In genomic region chr3:10142707-10143560, GRCh38 we compare ENCODE assay signal across 9 cellular contexts. TPM values are rescaled to one million over a fixed set of nuclear protein-coding genes. Genes with fewer than 3 reads are reported as not detected.
DNase-seq lines count a peak whose midpoint lies in the region; ATAC-seq and TF ChIP-seq lines count a peak whose summit lies in the region.
"Had no signal": no experiment of that assay in that cellular context is flagged by ENCODE, and none has a peak within 500 bp of the region (broad histone marks: within the 10 kb centered on the region; RNA-seq: fewer than 3 reads in every experiment).

No MANE protein-coding gene starts in this region.

- H3K27ac ChIP-seq in testis (no peak overlapping the region), aorta (ENCODE audit: low read depth in 1 of 2, low read length in 2 of 2) (no peak overlapping the region)

- POLR2A ChIA-PET in activated naive CD8-positive, alpha-beta T cell treated with anti-CD3 and anti-CD28 coated beads, Interleukin-2, amount 10 ng/mL, durations not matched to agents 7 days and 5 days (lab: Charles Lee), result interaction anchor here (0.7 to 1.9 kb wide), 6 partner anchors 43 to 191 kb away, joined by 3 to 12 read pairs (median 6); partner anchors contain the start of gene TATDN2

- no peak for TF ChIP-seq POLR2A in testis (IDR thresholded peaks at IDR 0.05)

- H3K9me3 ChIP-seq in testis (no peaks in the 10 kb centered on the region), aorta (ENCODE audit: control insufficient read depth, low read length) (no peaks in the 10 kb centered on the region)

- peak overlapping the region; percentile 73 to 85 for H3K4me3 ChIP-seq in testis
- peak overlapping the region in 1 of 2 donors; percentile 3 for H3K4me3 ChIP-seq in aorta (ENCODE audit: low read length in 2 of 2)

- in situ Hi-C loops in Caki2 (cut with HindIII; ENCODE audit: low pct_unique_long_range_greater_than_20kb, low sequenced_read_pairs), result no loop called here

- no peak for ATAC-seq in activated naive CD8-positive, alpha-beta T cell treated with anti-CD3 and anti-CD28 coated beads, Interleukin-2, amount 10 ng/mL, durations not matched to agents 7 days and 5 days (ENCODE audit: low read depth)
- ATAC-seq in aorta (ENCODE audit: low FRiP score), result no peak

- H3K36me3 ChIP-seq in testis (ENCODE audit: low read depth, missing control alignments), result no peaks in the 10 kb centered on the region
- H3K36me3 ChIP-seq in aorta (ENCODE audit: control insufficient read depth in 1 of 2, insufficient read depth in 2 of 2, low read length in 1 of 2), result no peaks in the 10 kb centered on the region

- intact Hi-C loops in testis (cut with DNase I; ENCODE audit: low total_unique reads), result no loop called here
- intact Hi-C loops in aorta (cut with DNase I), result loop anchor here in 1 of 2 donors (2.0 to 10.0 kb wide), 2 partner anchors 22 to 118 kb away; partner anchors contain the start of genes FANCD2 and IRAK2

- H3K4me1 ChIP-seq in testis (peaks cover 13% of the 10 kb centered on the region), aorta (ENCODE audit: control insufficient read depth in 1 of 2, insufficient read depth in 2 of 2, low read length in 2 of 2) (no peaks in the 10 kb centered on the region)

- H3K27ac Mint-ChIP-seq in activated naive CD8-positive, alpha-beta T cell treated with anti-CD3 and anti-CD28 coated beads, Interleukin-2, amount 10 ng/mL, durations not matched to agents 7 days and 5 days, result peak overlapping the region; percentile 96
- H3K27ac Mint-ChIP-seq in immature natural killer cell, result peak overlapping the region; percentile 78 to 98 (median 89)

- no peaks in the 10 kb centered on the region for H3K9me3 Mint-ChIP-seq in activated naive CD8-positive, alpha-beta T cell treated with anti-CD3 and anti-CD28 coated beads, Interleukin-2, amount 10 ng/mL, durations not matched to agents 7 days and 5 days
- H3K9me3 Mint-ChIP-seq in immature natural killer cell, result no peaks in the 10 kb centered on the region

- no peaks in the 10 kb centered on the region for H3K27me3 ChIP-seq in testis
- no peaks in the 10 kb centered on the region for H3K27me3 ChIP-seq in aorta (ENCODE audit: control insufficient read depth in 1 of 2, insufficient read depth in 2 of 2, low read length in 1 of 2)

- H3K4me3 Mint-ChIP-seq in activated naive CD8-positive, alpha-beta T cell treated with anti-CD3 and anti-CD28 coated beads, Interleukin-2, amount 10 ng/mL, durations not matched to agents 7 days and 5 days, result peak overlapping the region; percentile 92
- peak overlapping the region; percentile 86 to 97 (median 91) for H3K4me3 Mint-ChIP-seq in immature natural killer cell

- H3K36me3 Mint-ChIP-seq in activated naive CD8-positive, alpha-beta T cell treated with anti-CD3 and anti-CD28 coated beads, Interleukin-2, amount 10 ng/mL, durations not matched to agents 7 days and 5 days, result peaks cover 18% of the 10 kb centered on the region
- peaks cover 0 to 12% (median 4%) of the 10 kb centered on the region in 3 donors for H3K36me3 Mint-ChIP-seq in immature natural killer cell

- peaks cover 26% of the 10 kb centered on the region for H3K4me1 Mint-ChIP-seq in activated naive CD8-positive, alpha-beta T cell treated with anti-CD3 and anti-CD28 coated beads, Interleukin-2, amount 10 ng/mL, durations not matched to agents 7 days and 5 days
- H3K4me1 Mint-ChIP-seq in immature natural killer cell, result peaks cover 49 to 52% of the 10 kb centered on the region in 2 donors

- 42 to 71% methylated on average over 29 of the region's 29 CpGs for WGBS in testis, 2 donors
- 86% methylated on average over 29 of the region's 29 CpGs for WGBS in aorta, 2 donors

- no peaks in the 10 kb centered on the region for H3K27me3 Mint-ChIP-seq in activated naive CD8-positive, alpha-beta T cell treated with anti-CD3 and anti-CD28 coated beads, Interleukin-2, amount 10 ng/mL, durations not matched to agents 7 days and 5 days
- H3K27me3 Mint-ChIP-seq in immature natural killer cell (ENCODE audit: low read depth in 3 of 3), result peaks cover 2 to 11% (median 10%) of the 10 kb centered on the region in 3 donors

- peak; percentile 8 for DNase-seq in Caki2 (ENCODE audit: low read depth)
- peak; percentile 2 for DNase-seq in LoVo (ENCODE audit: low spot score)
- no peak for DNase-seq in activated naive CD8-positive, alpha-beta T cell treated with anti-CD3 and anti-CD28 coated beads, Interleukin-2, amount 10 ng/mL, durations not matched to agents 7 days and 5 days
- DNase-seq in immature natural killer cell, result no peak
- no peak for DNase-seq in testis
- no peak for DNase-seq in aorta
- no peak for DNase-seq in hepatic stellate cell (ENCODE audit: low spot score)
- no peak for DNase-seq in NCI-H1694 (lab: John Stamatoyannopoulos, UW)

- no peak for TF ChIP-seq CTCF in testis (IDR thresholded peaks at IDR 0.05)

RNA-seq across cellular contexts. Expression of gene VHL, which starts 1.4 kb away (rescaled TPM):
- total RNA-seq in Caki2 (2014; rRNA removed; shearing (Covaris generic); ENCODE audit: low replicate concordance), result 19.3 and 27.7 TPM in 2 replicates
- total RNA-seq in activated naive CD8-positive, alpha-beta T cell treated with anti-CD3 and anti-CD28 coated beads, Interleukin-2, amount 10 ng/mL, durations not matched to agents 7 days and 5 days, result 10 to 100 TPM; 66.5 to 68.1 TPM
- polyA plus RNA-seq in immature natural killer cell, result 10 to 100 TPM in 2 of 3 donors, 1 to 10 TPM in 1; 6.6 to 47.8 (median 12.7) TPM
- total RNA-seq in testis, result 10 to 100 TPM; 61.2 to 73.0 TPM
- polyA plus RNA-seq in testis (ENCODE audit: insufficient read depth, low read depth, low replicate concordance), result 39.6 TPM
- 10 to 100 TPM; 26.8 to 36.8 TPM for total RNA-seq in aorta
- polyA plus RNA-seq in aorta, result 10 to 100 TPM; 14.1 to 18.8 TPM

RNA-seq across cellular contexts. Expression of gene IRAK2, which starts 21.8 kb away (rescaled TPM):
- total RNA-seq in Caki2 (2014; rRNA removed; shearing (Covaris generic); ENCODE audit: low replicate concordance), result 7.6 and 8.3 TPM in 2 replicates
- 1 to 10 TPM; 3.5 to 3.7 TPM for total RNA-seq in activated naive CD8-positive, alpha-beta T cell treated with anti-CD3 and anti-CD28 coated beads, Interleukin-2, amount 10 ng/mL, durations not matched to agents 7 days and 5 days
- polyA plus RNA-seq in immature natural killer cell, result 10 to 100 TPM; 14.5 to 37.5 (median 37.1) TPM
- total RNA-seq in testis, result 1 to 10 TPM; 3.7 to 3.8 TPM
- 2.1 TPM for polyA plus RNA-seq in testis (ENCODE audit: insufficient read depth, low read depth, low replicate concordance)
- total RNA-seq in aorta, result 1 to 10 TPM; 7.1 to 8.3 TPM
- polyA plus RNA-seq in aorta, result 1 to 10 TPM; 1.7 to 2.5 TPM

RNA-seq across cellular contexts. Expression of gene BRK1, which starts 27.5 kb away (rescaled TPM):
- total RNA-seq in Caki2 (2014; rRNA removed; shearing (Covaris generic); ENCODE audit: low replicate concordance), result 63.0 and 87.1 TPM in 2 replicates
- total RNA-seq in activated naive CD8-positive, alpha-beta T cell treated with anti-CD3 and anti-CD28 coated beads, Interleukin-2, amount 10 ng/mL, durations not matched to agents 7 days and 5 days, result 100 to 1,000 TPM; 105 to 108 TPM
- polyA plus RNA-seq in immature natural killer cell (100 to 1,000 TPM; 290 to 348 (median 301) TPM), testis (ENCODE audit: insufficient read depth, low read depth, low replicate concordance) (250 TPM), aorta (100 to 1,000 TPM; 287 to 372 TPM)
- total RNA-seq in testis (100 to 1,000 TPM; 145 to 157 TPM), aorta (100 to 1,000 TPM; 103 to 108 TPM)

RNA-seq across cellular contexts. Expression of gene FANCD2OS, which starts 34.9 kb away (rescaled TPM):
- not detected in 2 replicates for total RNA-seq in Caki2 (2014; rRNA removed; shearing (Covaris generic); ENCODE audit: low replicate concordance)
- not detected for total RNA-seq in activated naive CD8-positive, alpha-beta T cell treated with anti-CD3 and anti-CD28 coated beads, Interleukin-2, amount 10 ng/mL, durations not matched to agents 7 days and 5 days
- polyA plus RNA-seq in immature natural killer cell, result not detected
- 10 to 100 TPM; 14.3 to 25.8 TPM for total RNA-seq in testis
- polyA plus RNA-seq in testis (ENCODE audit: insufficient read depth, low read depth, low replicate concordance), result 118 TPM
- not detected for total RNA-seq in aorta
- polyA plus RNA-seq in aorta, result not detected
- total RNA-seq: NCI-H460 had no signal

Comparison
In these comparisons a context has a peak if more than half of its experiments do, and no peak if none do; other contexts are left out.
1. DNase-seq: peak in Caki2 (single experiment) and LoVo (single experiment); none in activated naive CD8-positive, alpha-beta T cell treated with anti-CD3 and anti-CD28 coated beads, Interleukin-2, amount 10 ng/mL, durations not matched to agents 7 days and 5 days (single experiment), immature natural killer cell (0 of 3), testis (single experiment), aorta (0 of 2), hepatic stellate cell (single experiment) and NCI-H1694 (single experiment).